Comparison of ENCODE assay signal across 8 cellular contexts in genomic region chr1:43452789-43453441, GRCh38. TPM values are rescaled to one million over a fixed set of nuclear protein-coding genes. Genes with fewer than 3 reads are reported as not detected.
A peak's percentile ranks its signal among the peaks of the same experiment; 100 is the strongest.
DNase-seq lines count a peak whose midpoint lies in the region; ATAC-seq and TF ChIP-seq lines count a peak whose summit lies in the region.

No MANE protein-coding gene starts in this region.

- peak overlapping the region; percentile 11 for H2BK15ac ChIP-seq in neuronal stem cell (ENCODE audit: low read length)

- WGBS in neuronal stem cell (ENCODE audit: extremely low coverage in 2 of 2, insufficient read length in 2 of 2, insufficient replicate concordance in 1 of 2), 2 donors: no CpG with 5 or more reads among the region's 10 CpGs

- H3K9me3 ChIP-seq in BLaER1 (no peaks in the 10 kb centered on the region), neuronal stem cell (replicated peaks in 1 of 2; ENCODE audit: control insufficient read depth in 2 of 2, insufficient read depth in 1 of 2, low read depth in 1 of 2, low read length in 2 of 2) (peaks cover 0 to 2% of the 10 kb centered on the region in 2 donors)

- no peak overlapping the region for H4K91ac ChIP-seq in neuronal stem cell (ENCODE audit: low read depth, low read length, poor library complexity)

- peaks cover 29% of the 10 kb centered on the region for H3K4me1 ChIP-seq in BLaER1
- H3K4me1 ChIP-seq in neuronal stem cell (ENCODE audit: control insufficient read depth in 2 of 2, insufficient read depth in 1 of 2, low read depth in 1 of 2, low read length in 2 of 2): peaks cover 0 to 8% of the 10 kb centered on the region in 2 donors

- H3K4ac ChIP-seq in neuronal stem cell (ENCODE audit: low read length): no peak overlapping the region

- H3K79me1 ChIP-seq in neuronal stem cell (ENCODE audit: low read depth, low read length): no peaks in the 10 kb centered on the region

- H3K4me3 ChIP-seq in BLaER1 (peak overlapping the region; percentile 63), WI38 (ENCODE audit: low read depth, low read length) (peak overlapping the region; percentile 55), neuronal stem cell (ENCODE audit: low read length in 2 of 2) (peak overlapping the region in 1 of 2 donors; percentile 84)

- DNase-seq in HS-27A (ENCODE audit: low read depth) (peak; percentile 73), fibroblast of the conjunctiva (ENCODE audit: low read depth) (peak; percentile 30), neuronal stem cell (ENCODE audit: low spot score) (peak; percentile 17), GM10248 (ENCODE audit: extremely low spot score) (no peak)

- H3K14ac ChIP-seq in neuronal stem cell (ENCODE audit: low read length): no peak overlapping the region

- CTCF ChIA-PET in GM10248 (lab: Yijun Ruan, JAX): interaction anchor here (0.8 to 3.0 kb wide), 4 partner anchors 9 to 19 kb away, joined by 3 to 9 read pairs (median 4); no protein-coding TSS in a partner anchor

- H3K4me2 ChIP-seq in BLaER1: peak overlapping the region; percentile 71
- peak overlapping the region; percentile 66 for H3K4me2 ChIP-seq in neuronal stem cell (ENCODE audit: insufficient read depth, low read length, poor library complexity, severe bottlenecking)

- no peak overlapping the region for H2BK12ac ChIP-seq in neuronal stem cell (ENCODE audit: low read length)

- H2AK5ac ChIP-seq in neuronal stem cell (ENCODE audit: low read depth, low read length): peak overlapping the region; percentile 43

- H3K9ac ChIP-seq in BLaER1: peak overlapping the region; percentile 75
- no peak overlapping the region for H3K9ac ChIP-seq in neuronal stem cell (ENCODE audit: low read depth, low read length, poor library complexity)

- H3K27ac ChIP-seq in BLaER1 (peak overlapping the region; percentile 62), neuronal stem cell (replicated peaks; ENCODE audit: low read length) (peak overlapping the region; percentile 82)

- no peak for TF ChIP-seq CTCF in WI38 (IDR thresholded peaks at IDR 0.05; ENCODE audit: low read depth, low read length)
- no peak for TF ChIP-seq CTCF in GM10248 (IDR thresholded peaks at IDR 0.05; ENCODE audit: control extremely low read depth, extremely low read depth, low read depth, missing control alignments)

- H3K18ac ChIP-seq in neuronal stem cell (ENCODE audit: low read length): peak overlapping the region; percentile 94

- POLR2A ChIA-PET in GM10248 (lab: Yijun Ruan, JAX): interaction anchor here (2.0 kb wide), 1 partner anchor 197 kb away, joined by 7 read pairs; the partner anchor contains the start of gene KDM4A

- H3K27me3 ChIP-seq in BLaER1: no peaks in the 10 kb centered on the region
- no peaks in the 10 kb centered on the region for H3K27me3 ChIP-seq in neuronal stem cell (ENCODE audit: control insufficient read depth in 3 of 3, insufficient read depth in 3 of 3, low read depth in 1 of 3, low read length in 3 of 3)

- no peaks in the 10 kb centered on the region for H4K20me1 ChIP-seq in BLaER1

- no peak overlapping the region for H4K8ac ChIP-seq in neuronal stem cell (ENCODE audit: low read depth, low read length)

- ATAC-seq in HG02623 (IDR thresholded peaks at IDR 0.05; ENCODE audit: unreplicated experiment): no peak
- ATAC-seq in GM21825 (IDR thresholded peaks at IDR 0.05; ENCODE audit: unreplicated experiment): no peak

- no peak overlapping the region for H2AFZ ChIP-seq in neuronal stem cell (ENCODE audit: low read length)

- H2BK120ac ChIP-seq in neuronal stem cell (ENCODE audit: low read depth, low read length): no peak overlapping the region

- H3K36me3 ChIP-seq in BLaER1: peaks cover 45% of the 10 kb centered on the region
- peaks cover 26 to 49% of the 10 kb centered on the region in 2 donors for H3K36me3 ChIP-seq in neuronal stem cell (replicated peaks in 1 of 2; ENCODE audit: control insufficient read depth in 2 of 2, insufficient read depth in 2 of 2, low read length in 2 of 2)

- peak overlapping the region; percentile 90 for H3K23ac ChIP-seq in neuronal stem cell (ENCODE audit: low read depth, low read length, poor library complexity)

- H2BK5ac ChIP-seq in neuronal stem cell (ENCODE audit: low read length): no peak overlapping the region

RNA-seq across cellular contexts. Expression of gene HYI, which starts 0.8 kb away (rescaled TPM):
- polyA plus RNA-seq in neuronal stem cell (2013, experiment 1 of 2): 22.2 TPM
- 22.5 TPM for polyA plus RNA-seq in neuronal stem cell (2013, experiment 2 of 2)
